ENCODE assay signal across 8 cellular contexts in genomic region chr20:43508106-43508505, GRCh38. TPM values are rescaled to one million over a fixed set of nuclear protein-coding genes. Genes with fewer than 3 reads are reported as not detected.
DNase-seq lines count a peak whose midpoint lies in the region; ATAC-seq and TF ChIP-seq lines count a peak whose summit lies in the region.

No MANE protein-coding gene starts in this region.

- H3K27ac Mint-ChIP-seq in effector memory CD8-positive, alpha-beta T cell: no peak overlapping the region
- H3K27ac Mint-ChIP-seq in natural killer cell: no peak overlapping the region

- TF ChIP-seq CTCF in LNCaP clone FGC (IDR thresholded peaks at IDR 0.05; ENCODE audit: control insufficient read depth, extremely low read depth, insufficient read depth): no peak
- TF ChIP-seq CTCF in natural killer cell (IDR thresholded peaks at IDR 0.05): no peak

- no peaks in the 10 kb centered on the region for H3K9me3 Mint-ChIP-seq in effector memory CD8-positive, alpha-beta T cell
- no peaks in the 10 kb centered on the region for H3K9me3 Mint-ChIP-seq in natural killer cell

- peaks cover 0 to 3% of the 10 kb centered on the region in 2 donors for H3K4me1 Mint-ChIP-seq in effector memory CD8-positive, alpha-beta T cell (ENCODE audit: low read depth in 2 of 2)
- H3K4me1 Mint-ChIP-seq in natural killer cell: peaks cover 0 to 6% of the 10 kb centered on the region in 2 donors

- H3K4me3 ChIP-seq in LNCaP clone FGC (ENCODE audit: low read depth, low read length): peak overlapping the region; percentile 64

- DNase-seq in AG20443 (ENCODE audit: low spot score) (peak; percentile 33), LNCaP clone FGC (ENCODE audit: low read depth) (no peak), natural killer cell (no peak), NCI-H524 treated with DMSO at 0.1 percent for 48 hours (lab: John Stamatoyannopoulos, UW) (no peak), putamen (ENCODE audit: low spot score) (no peak)
- no peak for DNase-seq in effector memory CD8-positive, alpha-beta T cell

- H3K4me3 Mint-ChIP-seq in effector memory CD8-positive, alpha-beta T cell: peak overlapping the region; percentile 35 to 53
- peak overlapping the region; percentile 84 for H3K4me3 Mint-ChIP-seq in natural killer cell

- ATAC-seq in effector memory CD8-positive, alpha-beta T cell (replicated peaks): peak; percentile 21
- no peak for ATAC-seq in natural killer cell
- no peak for ATAC-seq in HG02678 (IDR thresholded peaks at IDR 0.05; ENCODE audit: unreplicated experiment)
- no peak for ATAC-seq in HG02981 (IDR thresholded peaks at IDR 0.05; ENCODE audit: unreplicated experiment)

- peaks cover 3% of the 10 kb centered on the region for H3K36me3 Mint-ChIP-seq in effector memory CD8-positive, alpha-beta T cell (ENCODE audit: insufficient read depth)
- H3K36me3 Mint-ChIP-seq in natural killer cell: no peaks in the 10 kb centered on the region

- H3K27me3 Mint-ChIP-seq in effector memory CD8-positive, alpha-beta T cell: peaks cover 42 to 55% of the 10 kb centered on the region in 2 donors
- H3K27me3 Mint-ChIP-seq in natural killer cell (ENCODE audit: low read depth in 2 of 2): peaks cover 40 to 43% of the 10 kb centered on the region in 2 donors

- intact Hi-C loops in natural killer cell (cut with micrococcal nuclease): no loop called here

RNA-seq across cellular contexts. Expression of gene L3MBTL1, which starts 0.6 kb away (rescaled TPM):
- 10 to 100 TPM; 15.4 to 17.1 (median 17.0) TPM for total RNA-seq in natural killer cell

RNA-seq across cellular contexts. Expression of gene SRSF6, which starts 50.4 kb away (rescaled TPM):
- 100 to 1,000 TPM; 184 to 252 (median 229) TPM for total RNA-seq in natural killer cell

RNA-seq across cellular contexts. Expression of gene SGK2, which starts 50.7 kb away (rescaled TPM):
- 1 to 10 TPM in 1 of 3 donors, under 1 TPM in 2; 0.48 to 1.2 (median 0.61) TPM for total RNA-seq in natural killer cell
